16 cellular contexts compared by ENCODE assay signal in the genomic region with DNA sequence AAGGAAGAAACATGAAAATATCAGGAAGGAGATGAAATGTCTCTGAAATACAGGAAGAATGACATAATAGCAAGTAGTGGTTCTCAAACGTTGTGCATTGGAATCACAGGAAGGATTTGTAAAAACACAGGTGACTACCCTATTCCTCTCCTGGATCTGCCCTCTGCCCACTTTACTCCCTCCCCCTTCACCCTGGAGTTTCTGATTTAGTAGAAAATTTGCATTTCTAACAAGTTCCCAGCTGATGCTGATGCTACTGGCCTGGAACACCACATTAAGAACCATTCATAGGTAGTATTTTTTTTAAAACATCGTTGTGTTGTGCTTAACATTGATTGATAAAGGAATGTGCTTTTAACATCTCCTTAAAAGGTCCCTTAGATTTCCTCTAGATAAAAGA.
A peak's percentile ranks its signal among the peaks of the same experiment; 100 is the strongest.
DNase-seq lines count a peak whose midpoint lies in the region; ATAC-seq and TF ChIP-seq lines count a peak whose summit lies in the region.
"Had no signal": no experiment of that assay in that cellular context is flagged by ENCODE, and none has a peak within 500 bp of the region (broad histone marks: within the 10 kb centered on the region; RNA-seq: fewer than 3 reads in every experiment).

No MANE protein-coding gene starts in this region.

- no peaks in the 10 kb centered on the region for H3K4me1 ChIP-seq in PC-9 (replicated peaks; ENCODE audit: insufficient read depth)
- H3K4me1 ChIP-seq: BLaER1, HAP-1 had no signal

- intact Hi-C loops in PC-9 (cut with micrococcal nuclease; ENCODE audit: unreplicated experiment) = no loop called here

- no peaks in the 10 kb centered on the region for H3K27me3 ChIP-seq in H7 (ENCODE audit: control insufficient read depth, insufficient read depth, low read length)
- no peaks in the 10 kb centered on the region for H3K27me3 ChIP-seq in PC-9 (ENCODE audit: insufficient read depth, low read depth)
- H3K27me3 ChIP-seq: BLaER1 had no signal

- POLR2A ChIA-PET in PC-9 (lab: Charles Lee; ENCODE audit: unreplicated experiment) = no interaction called here

- H4K20me1 ChIP-seq in PC-9 (ENCODE audit: insufficient read depth) = peaks cover 5% of the 10 kb centered on the region; the same call in 1 of the 2 replicates
- H4K20me1 ChIP-seq: BLaER1 had no signal

- no peaks in the 10 kb centered on the region for H3K9me3 ChIP-seq in PC-9 (ENCODE audit: insufficient read depth, low read depth)
- H3K9me3 ChIP-seq: BLaER1, HAP-1 had no signal

- no TSS peak for BruUV-seq in PC-9 (replicated peaks; lab: Mats Ljungman, UMichigan)

- CTCF ChIA-PET in PC-9 (lab: Charles Lee) = no interaction called here

- H3K36me3 ChIP-seq in H7 (replicated peaks; ENCODE audit: control insufficient read depth, insufficient read depth, low read length) (no peaks in the 10 kb centered on the region), PC-9 (ENCODE audit: low read depth) (peaks cover 12% of the 10 kb centered on the region; the same call in 1 of the 2 replicates)
- H3K36me3 ChIP-seq: HAP-1 had no signal

- H3K9me2 ChIP-seq in PC-9 (ENCODE audit: insufficient read depth) = no peaks in the 10 kb centered on the region

- H3K4me2 ChIP-seq in PC-9 = no peak overlapping the region
- H3K4me2 ChIP-seq: BLaER1 had no signal

- DNase-seq in H7 = peak; percentile 5
- peak; percentile 10 for DNase-seq in NCI-H69 (lab: John Stamatoyannopoulos, UW)
- DNase-seq in dermis blood vessel endothelial cell = peak; percentile 3
- DNase-seq in NCI-H2227 treated with DMSO at 0.1 percent for 48 hours (lab: John Stamatoyannopoulos, UW) = no peak
- DNase-seq in medulla oblongata (ENCODE audit: extremely low spot score) = no peak
- no peak for DNase-seq in PC-9
- no peak for DNase-seq in occipital lobe (lab: John Stamatoyannopoulos, UW)
- DNase-seq: 8988T; CD4-positive, alpha-beta memory T cell; DMS153; DMS79; GDM1; GOT3 had no signal

- TF ChIP-seq CTCF in PC-9 (conservative IDR thresholded peaks at IDR 0.05) = no peak

- H3K79me2 ChIP-seq in PC-9 (ENCODE audit: low read depth) = no peaks in the 10 kb centered on the region

- ATAC-seq in GM18870 (IDR thresholded peaks at IDR 0.05; ENCODE audit: unreplicated experiment) = peak; percentile 39

- no peak overlapping the region for H3K27ac ChIP-seq in PC-9
- H3K27ac ChIP-seq: BLaER1 had no signal

- H2AFZ ChIP-seq in PC-9 = no peak overlapping the region

- H3F3A ChIP-seq in PC-9 (ENCODE audit: insufficient read depth, low read depth) = no peaks in the 10 kb centered on the region

- no peak overlapping the region for H3K4me3 ChIP-seq in H7 (ENCODE audit: insufficient read depth, low read depth, low read length)
- no peak overlapping the region for H3K4me3 ChIP-seq in PC-9
- H3K4me3 ChIP-seq: BLaER1, HAP-1 had no signal

Comparison
In these comparisons a context has a peak if more than half of its experiments do, and no peak if none do; other contexts are left out.
1. DNase-seq: peak in H7 (single experiment), NCI-H69 (single experiment) and dermis blood vessel endothelial cell (single experiment); none in NCI-H2227 treated with DMSO at 0.1 percent for 48 hours (single experiment), medulla oblongata (single experiment), PC-9 (0 of 2) and occipital lobe (single experiment).